In genomic region chr10:113927440-113927839, GRCh38 we compare ENCODE assay signal across 24 cellular contexts.
"Had no signal": no experiment of that assay in that cellular context is flagged by ENCODE, and none has a peak within 500 bp of the region (broad histone marks: within the 10 kb centered on the region; RNA-seq: fewer than 3 reads in every experiment).

No MANE protein-coding gene starts in this region.

- H3K27me3 Mint-ChIP-seq: type B pancreatic cell had no signal

- ATAC-seq: activated CD8-positive, alpha-beta memory T cell treated with anti-CD3 and anti-CD28 coated beads, Interleukin-2, amount 10 ng/mL, durations not matched to agents 7 days and 5 days; activated CD8-positive, alpha-beta T cell treated with anti-CD3 and anti-CD28 coated beads for 36 hours; activated naive CD8-positive, alpha-beta T cell treated with anti-CD3 and anti-CD28 coated beads, Interleukin-2, amount 50 U/mL, for 24 hours; body of pancreas; heart right ventricle; left lobe of liver; natural killer cell treated with Interleukin-12 subunit alpha and Interleukin-12 subunit beta and Interleukin-15 and Interleukin-18, amount 100 ng/mL, for 72 hours; T-helper 17 cell had no signal

- H3K27ac Mint-ChIP-seq: activated CD8-positive, alpha-beta memory T cell treated with anti-CD3 and anti-CD28 coated beads, Interleukin-2, amount 10 ng/mL, durations not matched to agents 7 days and 5 days; activated CD8-positive, alpha-beta T cell treated with anti-CD3 and anti-CD28 coated beads for 36 hours; activated naive CD8-positive, alpha-beta T cell treated with anti-CD3 and anti-CD28 coated beads, Interleukin-2, amount 50 U/mL, for 24 hours; natural killer cell treated with Interleukin-12 subunit alpha and Interleukin-12 subunit beta and Interleukin-15 and Interleukin-18, amount 100 ng/mL, for 72 hours; T-helper 17 cell; type B pancreatic cell had no signal

- H3K36me3 ChIP-seq: heart right ventricle, prostate gland, spleen, thoracic aorta had no signal

- H3K4me1 Mint-ChIP-seq: activated naive CD8-positive, alpha-beta T cell treated with anti-CD3 and anti-CD28 coated beads, Interleukin-2, amount 50 U/mL, for 24 hours had no signal

- H3K27me3 ChIP-seq: body of pancreas, heart right ventricle had no signal

- H3K4me3 Mint-ChIP-seq: activated CD8-positive, alpha-beta memory T cell treated with anti-CD3 and anti-CD28 coated beads, Interleukin-2, amount 10 ng/mL, durations not matched to agents 7 days and 5 days; activated CD8-positive, alpha-beta T cell treated with anti-CD3 and anti-CD28 coated beads for 36 hours; activated naive CD8-positive, alpha-beta T cell treated with anti-CD3 and anti-CD28 coated beads, Interleukin-2, amount 50 U/mL, for 24 hours; natural killer cell treated with Interleukin-12 subunit alpha and Interleukin-12 subunit beta and Interleukin-15 and Interleukin-18, amount 100 ng/mL, for 72 hours; T-helper 17 cell; type B pancreatic cell had no signal

- H3K4me3 ChIP-seq: body of pancreas, heart right ventricle, prostate gland, spleen, thoracic aorta had no signal

- H3K27ac ChIP-seq: body of pancreas, heart right ventricle, prostate gland, spleen, thoracic aorta had no signal

- H3K9me3 Mint-ChIP-seq: natural killer cell treated with Interleukin-12 subunit alpha and Interleukin-12 subunit beta and Interleukin-15 and Interleukin-18, amount 100 ng/mL, for 72 hours had no signal

- FAIRE-seq: keratinocyte had no signal

- H3K9me3 ChIP-seq: body of pancreas, prostate gland, thoracic aorta had no signal

- DNase-seq: activated CD4-positive, alpha-beta T cell treated with anti-CD3 and anti-CD28 coated beads for 48 hours; activated CD8-positive, alpha-beta memory T cell treated with anti-CD3 and anti-CD28 coated beads, Interleukin-2, amount 10 ng/mL, durations not matched to agents 7 days and 5 days; activated CD8-positive, alpha-beta T cell treated with anti-CD3 and anti-CD28 coated beads for 36 hours; activated effector memory CD4-positive, alpha-beta T cell treated with anti-CD3 and anti-CD28 coated beads, Interleukin-2, amount 50 U/mL, for 16 hours; activated naive CD4-positive, alpha-beta T cell treated with anti-CD3 and anti-CD28 coated beads, Interleukin-2, amount 50 U/mL, for 16 hours; activated naive CD8-positive, alpha-beta T cell treated with anti-CD3 and anti-CD28 coated beads, Interleukin-2, amount 50 U/mL, for 24 hours; activated T-cell treated with anti-CD3 and anti-CD28 coated beads for 4 hours; body of pancreas; dermis blood vessel endothelial cell; effector CD8-positive, alpha-beta T cell; erythroblast; foreskin fibroblast; heart right ventricle; midbrain; spleen; stimulated activated CD4-positive, alpha-beta T cell treated with anti-CD3 and anti-CD28 coated beads, Interleukin-4, amount 100 ng/mL, for 1 hour; stimulated activated naive CD4-positive, alpha-beta T cell treated with Interleukin-2 at 50 U/mL for 16 hours; T-helper 17 cell had no signal
